Comparison of ENCODE assay signal across 21 cellular contexts in the genomic region with DNA sequence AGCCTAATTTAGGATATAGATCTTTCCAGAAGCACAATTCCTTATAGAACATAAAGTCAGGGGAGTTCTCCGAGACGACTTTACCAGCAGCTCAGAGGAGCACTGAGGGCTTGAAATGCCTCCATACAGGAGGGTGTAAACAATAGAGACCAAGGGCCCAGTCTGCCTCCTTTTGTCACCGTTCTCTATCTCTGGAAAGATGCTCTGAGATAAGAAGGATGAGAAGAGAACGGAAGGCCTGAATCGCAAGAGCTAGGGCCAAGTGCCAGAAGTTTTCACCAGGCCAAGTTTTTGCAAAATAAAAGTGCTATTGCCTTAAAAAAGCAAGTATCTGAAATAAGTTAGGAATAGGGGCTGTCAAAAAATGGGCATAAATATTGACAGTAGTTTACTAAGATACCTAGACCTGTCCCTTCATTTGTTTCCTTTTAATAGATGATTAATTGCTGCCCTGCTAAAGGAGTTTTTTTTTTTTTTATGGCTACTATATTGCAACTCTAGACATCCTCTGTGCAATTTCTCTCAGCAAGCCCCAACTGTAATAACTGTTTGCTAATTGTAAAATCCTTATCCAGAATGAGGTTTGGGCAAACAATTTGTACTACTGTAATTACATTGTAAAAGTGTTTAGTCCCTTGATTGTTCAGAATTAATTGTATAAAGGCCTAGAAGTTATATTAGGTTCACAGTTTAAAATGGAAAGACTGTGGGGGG. TPM values are rescaled to one million over a fixed set of nuclear protein-coding genes. Genes with fewer than 3 reads are reported as not detected.
DNase-seq lines count a peak whose midpoint lies in the region; ATAC-seq and TF ChIP-seq lines count a peak whose summit lies in the region.
"Had no signal": no experiment of that assay in that cellular context is flagged by ENCODE, and none has a peak within 500 bp of the region (broad histone marks: within the 10 kb centered on the region; RNA-seq: fewer than 3 reads in every experiment).

No MANE protein-coding gene starts in this region.

- no peak for TF ChIP-seq POLR2A in prostate gland (IDR thresholded peaks at IDR 0.05)

- ATAC-seq in GM21381 (IDR thresholded peaks at IDR 0.05; ENCODE audit: unreplicated experiment) (no peak), HG03442 (IDR thresholded peaks at IDR 0.05; ENCODE audit: unreplicated experiment) (no peak)
- ATAC-seq: heart right ventricle had no signal

- 27% methylated on average over 5 of the region's 5 CpGs for WGBS in prostate gland

- in situ Hi-C loops in G401 (cut with HindIII; ENCODE audit: low sequenced_read_pairs): loop anchor here (10.0 kb wide), 1 partner anchor 64 kb away; no protein-coding TSS in a partner anchor

- no peaks in the 10 kb centered on the region for H3K36me3 ChIP-seq in prostate gland
- H3K36me3 ChIP-seq: heart right ventricle, neutrophil had no signal

- H3K4me3 ChIP-seq in prostate gland: no peak overlapping the region

- no peaks in the 10 kb centered on the region for H3K9me3 ChIP-seq in prostate gland
- H3K9me3 ChIP-seq: heart right ventricle, neutrophil had no signal

- intact Hi-C loops in prostate gland (cut with DNase I): loop anchor here (5.0 to 10.0 kb wide), 6 partner anchors 424 to 1221 kb away; a partner anchor contains a TSS

- no peaks in the 10 kb centered on the region for H3K4me1 ChIP-seq in prostate gland (replicated peaks)

- DNase-seq in G401 (ENCODE audit: low spot score) (peak; percentile 23), NCI-H69 (lab: John Stamatoyannopoulos, UW) (peak; percentile 77), left kidney (ENCODE audit: low read depth, low spot score) (peak; percentile 24), prostate gland (ENCODE audit: low spot score) (no peak), T-helper 2 cell (no peak)
- no peak for DNase-seq in activated CD4-positive, alpha-beta T cell treated with anti-CD3 and anti-CD28 coated beads for 1 hour
- DNase-seq: activated CD4-positive, alpha-beta T cell treated with anti-CD3 and anti-CD28 coated beads, Interleukin-2, amount 10 ng/mL, durations not matched to agents 7 days and 5 days; activated CD8-positive, alpha-beta memory T cell treated with anti-CD3 and anti-CD28 coated beads, Interleukin-2, amount 50 U/mL, for 48 hours; activated gamma-delta T cell treated with Interleukin-2 at 50 U/mL for 16 hours; amygdala; effector CD4-positive, alpha-beta T cell; EL; heart right ventricle; Karpas-422; NCI-H1092 treated with DMSO at 0.1 percent for 48 hours; NCI-H2171 treated with DMSO at 0.1 percent for 48 hours; stimulated activated CD4-positive, alpha-beta T cell treated with anti-CD3 and anti-CD28 coated beads, Interleukin-2, amount 100 ng/mL, for 24 hours had no signal

- peaks cover 15% of the 10 kb centered on the region for H3K27me3 ChIP-seq in prostate gland (replicated peaks; ENCODE audit: insufficient read depth)

- TF ChIP-seq CTCF in prostate gland (IDR thresholded peaks at IDR 0.05): no peak

- peak overlapping the region; percentile 41 to 58 for H3K27ac ChIP-seq in prostate gland
- H3K27ac ChIP-seq: heart right ventricle, neutrophil, RWPE1 had no signal

RNA-seq across cellular contexts. Expression of a gene that starts 3.9 kb away (rescaled TPM):
- 0.25 TPM in 1 of 2 replicates, not detected in the other for total RNA-seq in G401 (2014; rRNA removed; shearing (Covaris generic))
- total RNA-seq in prostate gland: 10 to 100 TPM; 15.4 to 23.7 TPM
- total RNA-seq: activated CD4-positive, alpha-beta T cell treated with anti-CD3 and anti-CD28 coated beads, Interleukin-2, amount 10 ng/mL, durations not matched to agents 7 days and 5 days had no signal

Comparison
In these comparisons a context has a peak if more than half of its experiments do, and no peak if none do; other contexts are left out.
1. DNase-seq: peak in G401 (single experiment), NCI-H69 (single experiment) and left kidney (single experiment); none in prostate gland (single experiment), T-helper 2 cell (0 of 5) and activated CD4-positive, alpha-beta T cell treated with anti-CD3 and anti-CD28 coated beads for 1 hour (single experiment).
2. RNA of a gene that starts 3.9 kb away (total RNA-seq): 15.4 to 23.7 TPM in prostate gland; 0.25 TPM in G401; every median in the first group is over 10 times any median in the second.